ENCODE assay signal across 17 cellular contexts in genomic region chr2:120105360-120105759, GRCh38.
A peak's percentile ranks its signal among the peaks of the same experiment; 100 is the strongest.
DNase-seq lines count a peak whose midpoint lies in the region; ATAC-seq and TF ChIP-seq lines count a peak whose summit lies in the region.
"Had no signal": no experiment of that assay in that cellular context is flagged by ENCODE, and none has a peak within 500 bp of the region (broad histone marks: within the 10 kb centered on the region; RNA-seq: fewer than 3 reads in every experiment).

No MANE protein-coding gene starts in this region.

- DNase-seq in EH (ENCODE audit: low read depth) = peak; percentile 27
- no peak for DNase-seq in A673 (ENCODE audit: low spot score)
- DNase-seq in cerebellum (ENCODE audit: low spot score) = no peak
- DNase-seq in SHP77 treated with DMSO at 0.1 percent for 48 hours (lab: John Stamatoyannopoulos, UW) = no peak
- DNase-seq in activated CD4-positive, alpha-beta memory T cell treated with anti-CD3 and anti-CD28 coated beads, Interleukin-2, amount 10 ng/mL, durations not matched to agents 7 days and 5 days = no peak
- DNase-seq: activated effector memory CD4-positive, alpha-beta T cell treated with anti-CD3 and anti-CD28 coated beads, Interleukin-2, amount 50 U/mL, for 16 hours; DMS153; esophagus squamous epithelium; MV-4-11; NCI-H510A treated with DMSO at 0.1 percent for 48 hours; stimulated activated CD4-positive, alpha-beta T cell treated with anti-CD3 and anti-CD28 coated beads, Interleukin-4, amount 100 ng/mL, for 24 hours had no signal

- no peaks in the 10 kb centered on the region for H3K9me3 ChIP-seq in A673 (ENCODE audit: low read depth, low read length, poor library complexity, severe bottlenecking)
- H3K9me3 ChIP-seq: esophagus squamous epithelium, prostate gland had no signal

- peaks cover 17% of the 10 kb centered on the region for H3K4me1 Mint-ChIP-seq in activated CD4-positive, alpha-beta memory T cell treated with anti-CD3 and anti-CD28 coated beads, Interleukin-2, amount 10 ng/mL, durations not matched to agents 7 days and 5 days

- no TSS peak for BruUV-seq in A673 (replicated peaks; lab: Mats Ljungman, UMichigan)

- CTCF ChIA-PET in A673 (lab: Charles Lee) = no interaction called here
- CTCF ChIA-PET in activated CD4-positive, alpha-beta memory T cell treated with anti-CD3 and anti-CD28 coated beads, Interleukin-2, amount 10 ng/mL, durations not matched to agents 7 days and 5 days (lab: Charles Lee) = interaction anchor here (1.6 to 2.0 kb wide), 2 partner anchors 70 to 71 kb away, joined by 5 to 8 read pairs; no protein-coding TSS in a partner anchor

- peaks cover 14% of the 10 kb centered on the region for H3K4me1 ChIP-seq in A673 (ENCODE audit: insufficient read depth, low read length, poor library complexity, severe bottlenecking)
- H3K4me1 ChIP-seq: prostate gland had no signal

- TF ChIP-seq CTCF in A673 (conservative IDR thresholded peaks at IDR 0.05; ENCODE audit: low read depth, low read length) = no peak

- H3K9me3 Mint-ChIP-seq in activated CD4-positive, alpha-beta memory T cell treated with anti-CD3 and anti-CD28 coated beads, Interleukin-2, amount 10 ng/mL, durations not matched to agents 7 days and 5 days = no peaks in the 10 kb centered on the region

- POLR2A ChIA-PET in A673 (lab: Charles Lee; ENCODE audit: low non-redundant PET) = no interaction called here
- POLR2A ChIA-PET in activated CD4-positive, alpha-beta memory T cell treated with anti-CD3 and anti-CD28 coated beads, Interleukin-2, amount 10 ng/mL, durations not matched to agents 7 days and 5 days (lab: Charles Lee) = no interaction called here

- no peak overlapping the region for H3K27ac Mint-ChIP-seq in activated CD4-positive, alpha-beta memory T cell treated with anti-CD3 and anti-CD28 coated beads, Interleukin-2, amount 10 ng/mL, durations not matched to agents 7 days and 5 days

- H3K27me3 Mint-ChIP-seq in activated CD4-positive, alpha-beta memory T cell treated with anti-CD3 and anti-CD28 coated beads, Interleukin-2, amount 10 ng/mL, durations not matched to agents 7 days and 5 days = peaks cover 12% of the 10 kb centered on the region

- H3K4me3 Mint-ChIP-seq in activated CD4-positive, alpha-beta memory T cell treated with anti-CD3 and anti-CD28 coated beads, Interleukin-2, amount 10 ng/mL, durations not matched to agents 7 days and 5 days = no peak overlapping the region

- H3K36me3 Mint-ChIP-seq in activated CD4-positive, alpha-beta memory T cell treated with anti-CD3 and anti-CD28 coated beads, Interleukin-2, amount 10 ng/mL, durations not matched to agents 7 days and 5 days (ENCODE audit: low read depth) = no peaks in the 10 kb centered on the region

- peak; percentile 80 for ATAC-seq in GM19351 (IDR thresholded peaks at IDR 0.05; ENCODE audit: unreplicated experiment)
- peak; percentile 77 for ATAC-seq in HG02798 (IDR thresholded peaks at IDR 0.05; ENCODE audit: poor library complexity, unreplicated experiment)
- ATAC-seq in HG03521 (IDR thresholded peaks at IDR 0.05; ENCODE audit: unreplicated experiment) = peak; percentile 63

- no peak overlapping the region for H3K27ac ChIP-seq in A673 (ENCODE audit: low read depth, low read length, poor library complexity, severe bottlenecking)
- H3K27ac ChIP-seq: cardiac muscle cell, esophagus squamous epithelium, HL-60, prostate gland had no signal

- no peaks in the 10 kb centered on the region for H3K27me3 ChIP-seq in A673 (replicated peaks; ENCODE audit: insufficient read depth, low read depth, low read length, poor library complexity)
- H3K27me3 ChIP-seq: cardiac muscle cell, esophagus squamous epithelium had no signal

- H3K4me3 ChIP-seq in A673 (ENCODE audit: low read depth, low read length, poor library complexity, severe bottlenecking) = no peak overlapping the region
- H3K4me3 ChIP-seq: cardiac muscle cell, esophagus squamous epithelium, prostate gland had no signal

- intact Hi-C loops in A673 (cut with micrococcal nuclease; ENCODE audit: unreplicated experiment) = loop anchor here (5.0 to 10.0 kb wide), 4 partner anchors 72 to 403 kb away; partner anchors contain the start of gene PTPN4

- peaks cover 3% of the 10 kb centered on the region for H3K36me3 ChIP-seq in A673 (ENCODE audit: insufficient read depth, low read length, poor library complexity, severe bottlenecking)
- H3K36me3 ChIP-seq: prostate gland had no signal
